13 cellular contexts compared by ENCODE assay signal in genomic region chr5:158848634-158849033, GRCh38.
DNase-seq lines count a peak whose midpoint lies in the region; ATAC-seq and TF ChIP-seq lines count a peak whose summit lies in the region.
"Had no signal": no experiment of that assay in that cellular context is flagged by ENCODE, and none has a peak within 500 bp of the region (broad histone marks: within the 10 kb centered on the region; RNA-seq: fewer than 3 reads in every experiment).

No MANE protein-coding gene starts in this region.

- H3K4me1 ChIP-seq in lower lobe of right lung = no peaks in the 10 kb centered on the region
- no peaks in the 10 kb centered on the region for H3K4me1 ChIP-seq in upper lobe of right lung

- H3K27me3 ChIP-seq in lower lobe of right lung (ENCODE audit: low read depth) = no peaks in the 10 kb centered on the region
- H3K27me3 ChIP-seq in upper lobe of right lung = no peaks in the 10 kb centered on the region

- H3K4me3 ChIP-seq in lower lobe of right lung (no peak overlapping the region), upper lobe of right lung (no peak overlapping the region)

- H3K36me3 ChIP-seq in lower lobe of right lung (no peaks in the 10 kb centered on the region), upper lobe of right lung (no peaks in the 10 kb centered on the region)

- no peaks in the 10 kb centered on the region for H3K9me3 Mint-ChIP-seq in activated B cell treated with CpG ODN at 0.5 μM for 24 hours
- H3K9me3 Mint-ChIP-seq: CD8-positive, alpha-beta memory T cell had no signal

- no peak overlapping the region for H3K27ac ChIP-seq in lower lobe of right lung
- H3K27ac ChIP-seq in upper lobe of right lung = no peak overlapping the region
- H3K27ac ChIP-seq: HL-60 had no signal

- peaks cover 90% of the 10 kb centered on the region for H3K4me1 Mint-ChIP-seq in activated B cell treated with CpG ODN at 0.5 μM for 24 hours
- H3K4me1 Mint-ChIP-seq: immature natural killer cell had no signal

- CTCF ChIA-PET in activated B cell treated with CpG ODN at 0.5 μM for 24 hours (lab: Charles Lee) = no interaction called here

- no peak for TF ChIP-seq CTCF in GM20000 (IDR thresholded peaks at IDR 0.05; ENCODE audit: extremely low read depth, missing control alignments)
- TF ChIP-seq CTCF in activated B cell treated with CpG ODN at 0.5 μM for 24 hours (IDR thresholded peaks at IDR 0.05) = no peak
- TF ChIP-seq CTCF in lower lobe of right lung (IDR thresholded peaks at IDR 0.05) = no peak
- no peak for TF ChIP-seq CTCF in upper lobe of right lung (IDR thresholded peaks at IDR 0.05)

- POLR2A ChIA-PET in activated B cell treated with CpG ODN at 0.5 μM for 24 hours (lab: Charles Lee) = interaction anchor here (1.6 to 2.5 kb wide), 2 partner anchors 252 to 257 kb away, joined by 5 to 8 read pairs; no protein-coding TSS in a partner anchor

- H3K27ac Mint-ChIP-seq in activated B cell treated with CpG ODN at 0.5 μM for 24 hours = peak overlapping the region; percentile 76
- H3K27ac Mint-ChIP-seq: CD8-positive, alpha-beta memory T cell; immature natural killer cell had no signal

- intact Hi-C loops in activated B cell treated with CpG ODN at 0.5 μM for 24 hours (cut with micrococcal nuclease) (loop anchor here (2.0 to 5.0 kb wide), 4 partner anchors 16 to 36 kb away; no protein-coding TSS in a partner anchor), lower lobe of right lung (cut with DNase I) (no loop called here), upper lobe of right lung (cut with DNase I) (no loop called here)

- ATAC-seq in GM18511 (IDR thresholded peaks at IDR 0.05; ENCODE audit: unreplicated experiment) (peak; percentile 77), HG03025 (IDR thresholded peaks at IDR 0.05; ENCODE audit: low FRiP score, unreplicated experiment) (peak; percentile 60), activated B cell treated with CpG ODN at 0.5 μM for 24 hours (ENCODE audit: low read depth) (peak; percentile 76), lower lobe of right lung (no peak), upper lobe of right lung (no peak)

- H3K9me3 ChIP-seq in lower lobe of right lung = no peaks in the 10 kb centered on the region
- no peaks in the 10 kb centered on the region for H3K9me3 ChIP-seq in upper lobe of right lung

- peak; percentile 15 for DNase-seq in GM20000 (ENCODE audit: low spot score)
- DNase-seq in activated B cell treated with CpG ODN at 0.5 μM for 24 hours = no peak
- no peak for DNase-seq in lower lobe of right lung
- no peak for DNase-seq in GM19240 (ENCODE audit: insufficient read length, low spot score)
- no peak for DNase-seq in upper lobe of right lung
- DNase-seq in NCI-H2081 (lab: John Stamatoyannopoulos, UW) = no peak
- DNase-seq: activated gamma-delta T cell treated with Interleukin-2 at 50 U/mL for 16 hours; CD8-positive, alpha-beta memory T cell; cerebellar nuclear complex; immature natural killer cell had no signal

- no peaks in the 10 kb centered on the region for H3K27me3 Mint-ChIP-seq in activated B cell treated with CpG ODN at 0.5 μM for 24 hours

- H3K4me3 Mint-ChIP-seq in activated B cell treated with CpG ODN at 0.5 μM for 24 hours = peak overlapping the region; percentile 25
- H3K4me3 Mint-ChIP-seq: CD8-positive, alpha-beta memory T cell; immature natural killer cell had no signal

- peaks cover 6% of the 10 kb centered on the region for H3K36me3 Mint-ChIP-seq in activated B cell treated with CpG ODN at 0.5 μM for 24 hours (ENCODE audit: low read depth)
- H3K36me3 Mint-ChIP-seq: CD8-positive, alpha-beta memory T cell; immature natural killer cell had no signal

Comparison
In these comparisons a context has a peak if more than half of its experiments do, and no peak if none do; other contexts are left out.
1. ATAC-seq: peak in GM18511 (single experiment), HG03025 (single experiment) and activated B cell treated with CpG ODN at 0.5 μM for 24 hours (single experiment); none in lower lobe of right lung (0 of 2) and upper lobe of right lung (single experiment).